10 cellular contexts compared by ENCODE assay signal in the genomic region with DNA sequence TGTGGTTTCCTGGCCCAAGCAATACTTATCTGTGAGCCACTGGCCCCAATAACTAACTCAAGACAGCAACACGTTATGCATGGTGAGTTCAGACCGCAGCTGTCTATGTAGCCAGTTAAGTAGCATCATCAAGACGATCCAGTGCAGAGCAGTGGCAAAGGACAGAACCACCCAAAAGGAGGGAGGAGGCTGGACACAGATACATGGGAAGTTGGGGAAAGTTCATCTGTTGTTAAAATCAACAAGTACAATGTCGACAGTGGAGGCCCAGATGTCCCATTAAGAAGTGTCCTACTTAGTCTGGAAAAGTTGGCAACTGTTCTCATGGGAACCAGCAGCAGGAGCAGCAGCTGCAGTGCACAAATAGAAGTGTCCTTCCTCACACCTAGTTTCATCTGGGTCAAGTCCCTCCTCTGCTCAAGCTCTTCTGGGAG.
DNase-seq lines count a peak whose midpoint lies in the region; ATAC-seq and TF ChIP-seq lines count a peak whose summit lies in the region.
"Had no signal": no experiment of that assay in that cellular context is flagged by ENCODE, and none has a peak within 500 bp of the region (broad histone marks: within the 10 kb centered on the region; RNA-seq: fewer than 3 reads in every experiment).

No MANE protein-coding gene starts in this region.

- ATAC-seq in HG02885 (IDR thresholded peaks at IDR 0.05; ENCODE audit: poor library complexity, unreplicated experiment) = peak; percentile 84
- peak; percentile 84 for ATAC-seq in body of pancreas

- peak; percentile 32 for DNase-seq in DMS 273 (lab: John Stamatoyannopoulos, UW; ENCODE audit: unreplicated experiment)
- DNase-seq in DMS 273 treated with DMSO at 0.1 percent for 48 hours (lab: John Stamatoyannopoulos, UW) = no peak
- peak; percentile 82 to 92 (median 88) for DNase-seq in body of pancreas
- no peak for DNase-seq in suprapubic skin (ENCODE audit: low spot score in 2 of 2)
- no peak for DNase-seq in kidney tubule cell (ENCODE audit: low spot score)
- no peak for DNase-seq in activated T-cell treated with anti-CD3 and anti-CD28 coated beads for 4 hours
- no peak for DNase-seq in NCI-H2171 treated with DMSO at 0.1 percent for 48 hours (lab: John Stamatoyannopoulos, UW)
- DNase-seq: HFFc6 had no signal

- TF ChIP-seq CTCF in body of pancreas (IDR thresholded peaks at IDR 0.05) = no peak
- no peak for TF ChIP-seq CTCF in suprapubic skin (IDR thresholded peaks at IDR 0.05)

- H3K9me3 ChIP-seq in body of pancreas = no peaks in the 10 kb centered on the region
- no peaks in the 10 kb centered on the region for H3K9me3 ChIP-seq in suprapubic skin

- H3K4me1 ChIP-seq in body of pancreas = peaks cover 68% of the 10 kb centered on the region
- H3K4me1 ChIP-seq in suprapubic skin = peaks cover 46% of the 10 kb centered on the region

- no peak overlapping the region for H3K4me3 ChIP-seq in body of pancreas
- no peak overlapping the region for H3K4me3 ChIP-seq in suprapubic skin

- H3K27ac ChIP-seq in body of pancreas (peak overlapping the region; percentile 43 to 81 (median 76)), suprapubic skin (peak overlapping the region; percentile 29)
- H3K27ac ChIP-seq: 22Rv1 had no signal

- TF ChIP-seq EP300 in suprapubic skin (IDR thresholded peaks at IDR 0.05) = no peak

- H3K36me3 ChIP-seq in body of pancreas (replicated peaks in 1 of 2; ENCODE audit: insufficient read depth in 1 of 2, low read depth in 2 of 2) = no peaks in the 10 kb centered on the region
- no peaks in the 10 kb centered on the region for H3K36me3 ChIP-seq in suprapubic skin

- H3K27me3 ChIP-seq in body of pancreas (no peaks in the 10 kb centered on the region), suprapubic skin (no peaks in the 10 kb centered on the region)

- no peak for TF ChIP-seq POLR2A in body of pancreas (IDR thresholded peaks at IDR 0.05)
- TF ChIP-seq POLR2A in suprapubic skin (IDR thresholded peaks at IDR 0.05) = no peak

- intact Hi-C loops in body of pancreas (cut with DNase I) = no loop called here

- 31 to 48% methylated on average over 4 of the region's 4 CpGs for WGBS in body of pancreas, 2 donors
- 66% methylated on average over 4 of the region's 4 CpGs for WGBS in suprapubic skin

Comparison
In these comparisons a context has a peak if more than half of its experiments do, and no peak if none do; other contexts are left out.
1. DNase-seq: peak in DMS 273 (single experiment) and body of pancreas (4 of 4); none in DMS 273 treated with DMSO at 0.1 percent for 48 hours (single experiment), suprapubic skin (0 of 2), kidney tubule cell (single experiment), activated T-cell treated with anti-CD3 and anti-CD28 coated beads for 4 hours (single experiment) and NCI-H2171 treated with DMSO at 0.1 percent for 48 hours (single experiment).